ENCODE assay signal across 25 cellular contexts in the genomic region with DNA sequence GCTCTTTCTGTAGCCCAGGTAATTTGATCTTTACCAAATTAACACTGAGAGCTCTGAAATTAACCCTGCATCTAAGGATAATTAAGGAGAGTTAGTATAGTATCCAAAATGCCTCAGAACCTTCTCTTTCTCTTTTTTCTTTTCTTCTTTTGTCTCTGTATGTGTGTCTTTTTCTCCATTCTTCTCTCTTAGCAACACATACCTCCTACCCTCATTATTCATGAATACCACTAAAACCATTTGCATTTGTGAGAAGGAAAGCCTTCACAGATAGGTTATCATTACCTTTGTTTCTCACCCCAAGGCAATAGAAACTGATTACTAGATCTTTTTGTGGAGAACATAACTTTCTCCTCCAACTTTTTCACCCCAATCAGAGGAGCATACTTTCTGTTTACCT.
"Had no signal": no experiment of that assay in that cellular context is flagged by ENCODE, and none has a peak within 500 bp of the region (broad histone marks: within the 10 kb centered on the region; RNA-seq: fewer than 3 reads in every experiment).

No MANE protein-coding gene starts in this region.

- DNase-seq: effector memory CD8-positive, alpha-beta T cell; glutamatergic neuron; kidney; left cardiac atrium; left ventricle myocardium inferior; mesenchymal stem cell; naive B cell; nephron progenitor cell; posterior cingulate gyrus; sigmoid colon; stimulated activated CD4-positive, alpha-beta T cell treated with anti-CD3 and anti-CD28 coated beads, Interleukin-2, amount 100 ng/mL, for 24 hours; stimulated activated CD4-positive, alpha-beta T cell treated with anti-CD3 and anti-CD28 coated beads, Interleukin-4, amount 100 ng/mL, for 4 hours; stimulated activated naive B cell treated with anti-CD40 and anti-IgM and Interleukin-4, amounts not matched to agents 10 μg/mL and 1 μg/mL and 100 μg/mL, for 72 hours; stimulated activated naive CD8-positive, alpha-beta T cell treated with anti-CD3 and anti-CD28 coated beads, Interleukin-15, amount 100 ng/mL, for 72 hours; testis; upper lobe of right lung had no signal

- H3K27me3 ChIP-seq: esophagus muscularis mucosa, gastroesophageal sphincter, neutrophil, right atrium auricular region, sigmoid colon, testis, tibial nerve, upper lobe of right lung, vagina had no signal

- H3K4me3 ChIP-seq: esophagus muscularis mucosa, gastroesophageal sphincter, left ventricle myocardium inferior, lung, right atrium auricular region, sigmoid colon, skin epidermis, testis, tibial nerve, upper lobe of right lung, vagina had no signal

- H3K27ac Mint-ChIP-seq: effector memory CD8-positive, alpha-beta T cell; naive B cell; nephron progenitor cell; stimulated activated naive B cell treated with anti-CD40 and anti-IgM and Interleukin-4, amounts not matched to agents 10 μg/mL and 1 μg/mL and 100 μg/mL, for 72 hours; stimulated activated naive CD8-positive, alpha-beta T cell treated with anti-CD3 and anti-CD28 coated beads, Interleukin-15, amount 100 ng/mL, for 72 hours had no signal

- H3K4me1 ChIP-seq: esophagus muscularis mucosa, gastroesophageal sphincter, left ventricle myocardium inferior, right atrium auricular region, sigmoid colon, testis, tibial nerve, upper lobe of right lung, vagina had no signal

- FAIRE-seq: kidney had no signal

- H3K27me3 Mint-ChIP-seq: effector memory CD8-positive, alpha-beta T cell; naive B cell; stimulated activated naive B cell treated with anti-CD40 and anti-IgM and Interleukin-4, amounts not matched to agents 10 μg/mL and 1 μg/mL and 100 μg/mL, for 72 hours; stimulated activated naive CD8-positive, alpha-beta T cell treated with anti-CD3 and anti-CD28 coated beads, Interleukin-15, amount 100 ng/mL, for 72 hours had no signal

- H3K9me3 Mint-ChIP-seq: nephron progenitor cell; stimulated activated naive B cell treated with anti-CD40 and anti-IgM and Interleukin-4, amounts not matched to agents 10 μg/mL and 1 μg/mL and 100 μg/mL, for 72 hours had no signal

- H3K36me3 Mint-ChIP-seq: naive B cell; stimulated activated naive B cell treated with anti-CD40 and anti-IgM and Interleukin-4, amounts not matched to agents 10 μg/mL and 1 μg/mL and 100 μg/mL, for 72 hours had no signal

- H3K27ac ChIP-seq: epithelial cell of prostate, esophagus muscularis mucosa, gastroesophageal sphincter, left ventricle myocardium inferior, neutrophil, right atrium auricular region, sigmoid colon, skin epidermis, testis, tibial nerve, upper lobe of right lung, vagina had no signal

- H3K4me3 Mint-ChIP-seq: effector memory CD8-positive, alpha-beta T cell; naive B cell; nephron progenitor cell; stimulated activated naive B cell treated with anti-CD40 and anti-IgM and Interleukin-4, amounts not matched to agents 10 μg/mL and 1 μg/mL and 100 μg/mL, for 72 hours; stimulated activated naive CD8-positive, alpha-beta T cell treated with anti-CD3 and anti-CD28 coated beads, Interleukin-15, amount 100 ng/mL, for 72 hours had no signal

- ATAC-seq: effector memory CD8-positive, alpha-beta T cell; gastroesophageal sphincter; left cardiac atrium; stimulated activated naive B cell treated with anti-CD40 and anti-IgM and Interleukin-4, amounts not matched to agents 10 μg/mL and 1 μg/mL and 100 μg/mL, for 72 hours; stimulated activated naive CD8-positive, alpha-beta T cell treated with anti-CD3 and anti-CD28 coated beads, Interleukin-15, amount 100 ng/mL, for 72 hours; upper lobe of right lung had no signal

- H3K36me3 ChIP-seq: esophagus muscularis mucosa, gastroesophageal sphincter, left ventricle myocardium inferior, neutrophil, right atrium auricular region, sigmoid colon, tibial nerve, upper lobe of right lung, vagina had no signal

- H3K4me1 Mint-ChIP-seq: naive B cell; stimulated activated naive B cell treated with anti-CD40 and anti-IgM and Interleukin-4, amounts not matched to agents 10 μg/mL and 1 μg/mL and 100 μg/mL, for 72 hours; stimulated activated naive CD8-positive, alpha-beta T cell treated with anti-CD3 and anti-CD28 coated beads, Interleukin-15, amount 100 ng/mL, for 72 hours had no signal

- H3K9me3 ChIP-seq: esophagus muscularis mucosa, gastroesophageal sphincter, neutrophil, right atrium auricular region, sigmoid colon, testis, tibial nerve, upper lobe of right lung, vagina had no signal
